ENCODE assay signal across 10 cellular contexts in genomic region chr15:56608140-56608778, GRCh38.
A peak's percentile ranks its signal among the peaks of the same experiment; 100 is the strongest.
DNase-seq lines count a peak whose midpoint lies in the region; ATAC-seq, FAIRE-seq and TF ChIP-seq lines count a peak whose summit lies in the region.
"Had no signal": no experiment of that assay in that cellular context is flagged by ENCODE, and none has a peak within 500 bp of the region (broad histone marks: within the 10 kb centered on the region; RNA-seq: fewer than 3 reads in every experiment).

No MANE protein-coding gene starts in this region.

- H3K36me3 Mint-ChIP-seq in stimulated activated effector memory CD8-positive, alpha-beta T cell treated with anti-CD3 and anti-CD28 coated beads, Interleukin-12 subunit alpha, Interleukin-12 subunit beta, amount 100 ng/mL, for 72 hours, result no peaks in the 10 kb centered on the region
- H3K36me3 Mint-ChIP-seq: naive thymus-derived CD4-positive, alpha-beta T cell had no signal

- FAIRE-seq in GM19239 (lab: Jason Lieb, UNC), result peak; percentile 97
- FAIRE-seq: H1 had no signal

- H3K9me3 ChIP-seq in MM.1S (replicated peaks; ENCODE audit: insufficient read depth, low read length) (no peaks in the 10 kb centered on the region), breast epithelium (peaks cover 0 to under 1% of the 10 kb centered on the region in 2 donors), PC-9 (ENCODE audit: insufficient read depth, low read depth) (no peaks in the 10 kb centered on the region)

- H3K4me3 ChIP-seq in MM.1S (ENCODE audit: low read length) (peak overlapping the region; percentile 30), breast epithelium (no peak overlapping the region), PC-9 (no peak overlapping the region)

- no peaks in the 10 kb centered on the region for H3K27me3 ChIP-seq in MM.1S (replicated peaks; ENCODE audit: insufficient read depth, low read length)
- no peaks in the 10 kb centered on the region for H3K27me3 ChIP-seq in breast epithelium
- no peaks in the 10 kb centered on the region for H3K27me3 ChIP-seq in PC-9 (ENCODE audit: insufficient read depth, low read depth)

- H3K9ac ChIP-seq in MM.1S (ENCODE audit: low read length), result no peak overlapping the region

- H3K9me3 Mint-ChIP-seq in stimulated activated effector memory CD8-positive, alpha-beta T cell treated with anti-CD3 and anti-CD28 coated beads, Interleukin-12 subunit alpha, Interleukin-12 subunit beta, amount 100 ng/mL, for 72 hours, result no peaks in the 10 kb centered on the region

- no peaks in the 10 kb centered on the region for H3K9me2 ChIP-seq in MM.1S (replicated peaks; ENCODE audit: insufficient read depth, low read length)
- no peaks in the 10 kb centered on the region for H3K9me2 ChIP-seq in PC-9 (ENCODE audit: insufficient read depth)

- peaks cover 11% of the 10 kb centered on the region for H3K4me1 Mint-ChIP-seq in stimulated activated effector memory CD8-positive, alpha-beta T cell treated with anti-CD3 and anti-CD28 coated beads, Interleukin-12 subunit alpha, Interleukin-12 subunit beta, amount 100 ng/mL, for 72 hours

- TF ChIP-seq CTCF in MM.1S (IDR thresholded peaks at IDR 0.05; ENCODE audit: low read length), result no peak
- no peak for TF ChIP-seq CTCF in breast epithelium (IDR thresholded peaks at IDR 0.05)
- no peak for TF ChIP-seq CTCF in PC-9 (conservative IDR thresholded peaks at IDR 0.05)

- H3F3A ChIP-seq in MM.1S (ENCODE audit: insufficient read depth, low read length) (peaks cover 10% of the 10 kb centered on the region), PC-9 (ENCODE audit: insufficient read depth, low read depth) (no peaks in the 10 kb centered on the region)

- intact Hi-C loops in breast epithelium (cut with DNase I; ENCODE audit: low total_unique reads) (no loop called here), PC-9 (cut with micrococcal nuclease; ENCODE audit: unreplicated experiment) (no loop called here)

- peak overlapping the region; percentile 16; the same call in 1 of the 2 replicates for H3K27ac ChIP-seq in MM.1S (ENCODE audit: low read length)
- H3K27ac ChIP-seq in breast epithelium, result no peak overlapping the region
- no peak overlapping the region for H3K27ac ChIP-seq in PC-9
- H3K27ac ChIP-seq: epithelial cell of prostate had no signal

- CTCF ChIA-PET in PC-9 (lab: Charles Lee), result no interaction called here

- H2AFZ ChIP-seq in MM.1S (ENCODE audit: low read length), result no peak overlapping the region
- H2AFZ ChIP-seq in PC-9, result no peak overlapping the region

- H3K27ac Mint-ChIP-seq in stimulated activated effector memory CD8-positive, alpha-beta T cell treated with anti-CD3 and anti-CD28 coated beads, Interleukin-12 subunit alpha, Interleukin-12 subunit beta, amount 100 ng/mL, for 72 hours, result no peak overlapping the region
- H3K27ac Mint-ChIP-seq: naive thymus-derived CD4-positive, alpha-beta T cell had no signal

- POLR2A ChIA-PET in PC-9 (lab: Charles Lee; ENCODE audit: unreplicated experiment), result interaction anchor here (0.6 kb wide), 1 partner anchor 535 kb away, joined by 5 read pairs; no protein-coding TSS in a partner anchor

- H3K4me3 Mint-ChIP-seq in stimulated activated effector memory CD8-positive, alpha-beta T cell treated with anti-CD3 and anti-CD28 coated beads, Interleukin-12 subunit alpha, Interleukin-12 subunit beta, amount 100 ng/mL, for 72 hours, result no peak overlapping the region
- H3K4me3 Mint-ChIP-seq: naive thymus-derived CD4-positive, alpha-beta T cell had no signal

- no TSS peak for BruUV-seq in PC-9 (replicated peaks; lab: Mats Ljungman, UMichigan)

- H3K36me3 ChIP-seq in MM.1S (replicated peaks; ENCODE audit: insufficient read depth, low read length) (no peaks in the 10 kb centered on the region), breast epithelium (no peaks in the 10 kb centered on the region), PC-9 (ENCODE audit: low read depth) (no peaks in the 10 kb centered on the region)

- no peaks in the 10 kb centered on the region for H4K20me1 ChIP-seq in MM.1S (ENCODE audit: insufficient read depth, low read length)
- no peaks in the 10 kb centered on the region for H4K20me1 ChIP-seq in PC-9 (ENCODE audit: insufficient read depth)

- TF ChIP-seq POLR2A in breast epithelium (IDR thresholded peaks at IDR 0.05), result no peak

- H3K4me1 ChIP-seq in MM.1S (ENCODE audit: low read length) (peaks cover 22% of the 10 kb centered on the region), breast epithelium (no peaks in the 10 kb centered on the region), PC-9 (replicated peaks; ENCODE audit: insufficient read depth) (no peaks in the 10 kb centered on the region)

- DNase-seq in GM19239 (ENCODE audit: insufficient read length, low spot score) (peak; percentile 36), MM.1S (peak; percentile 91), breast epithelium (ENCODE audit: low spot score in 2 of 2) (no peak), left lobe of liver (ENCODE audit: low spot score) (no peak), PC-9 (no peak)
- DNase-seq in stimulated activated effector memory CD8-positive, alpha-beta T cell treated with anti-CD3 and anti-CD28 coated beads, Interleukin-12 subunit alpha, Interleukin-12 subunit beta, amount 100 ng/mL, for 72 hours (ENCODE audit: low spot score in 2 of 2), result no peak
- DNase-seq: naive thymus-derived CD4-positive, alpha-beta T cell had no signal

- peak overlapping the region; percentile 62 for H3K4me2 ChIP-seq in MM.1S (ENCODE audit: low read depth, low read length)
- H3K4me2 ChIP-seq in PC-9, result no peak overlapping the region

- peak; percentile 96 for ATAC-seq in HG02870 (IDR thresholded peaks at IDR 0.05; ENCODE audit: unreplicated experiment)
- ATAC-seq in stimulated activated effector memory CD8-positive, alpha-beta T cell treated with anti-CD3 and anti-CD28 coated beads, Interleukin-12 subunit alpha, Interleukin-12 subunit beta, amount 100 ng/mL, for 72 hours, result peak; percentile 70
- ATAC-seq in left lobe of liver, result no peak
- ATAC-seq: naive thymus-derived CD4-positive, alpha-beta T cell had no signal

- H3K79me2 ChIP-seq in MM.1S (ENCODE audit: low read length), result no peaks in the 10 kb centered on the region
- no peaks in the 10 kb centered on the region for H3K79me2 ChIP-seq in PC-9 (ENCODE audit: low read depth)

Comparison
In these comparisons a context has a peak if more than half of its experiments do, and no peak if none do; other contexts are left out.
1. DNase-seq: peak in GM19239 (single experiment) and MM.1S (single experiment); none in stimulated activated effector memory CD8-positive, alpha-beta T cell treated with anti-CD3 and anti-CD28 coated beads, Interleukin-12 subunit alpha, Interleukin-12 subunit beta, amount 100 ng/mL, for 72 hours (0 of 2), breast epithelium (0 of 2), left lobe of liver (single experiment) and PC-9 (0 of 2).